In the genomic region with DNA sequence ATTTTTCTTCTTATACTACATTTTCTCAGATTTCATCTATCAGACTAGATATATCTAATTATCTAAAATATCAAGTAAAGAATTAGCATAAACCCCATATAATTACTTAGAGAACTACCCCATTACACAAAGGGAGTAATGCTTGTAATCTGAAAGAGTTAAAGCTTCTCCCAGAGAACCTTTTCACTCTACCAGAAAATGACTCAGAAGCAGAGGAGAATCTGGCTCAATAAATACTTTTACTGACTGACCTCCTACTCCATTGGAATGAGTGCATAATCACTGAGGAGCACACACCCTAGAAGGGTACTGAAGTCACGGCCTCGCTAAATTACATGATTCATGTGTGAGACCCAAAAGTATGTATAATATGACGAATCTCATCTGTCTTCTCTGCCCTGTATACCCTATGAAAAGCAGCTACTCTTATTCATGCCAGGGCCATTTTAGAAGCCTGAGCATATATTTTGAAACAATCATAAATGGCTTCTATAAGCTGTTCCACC, we compare ENCODE assay signal across 8 cellular contexts. TPM values are rescaled to one million over a fixed set of nuclear protein-coding genes. Genes with fewer than 3 reads are reported as not detected.
DNase-seq lines count a peak whose midpoint lies in the region; ATAC-seq and TF ChIP-seq lines count a peak whose summit lies in the region.

No MANE protein-coding gene starts in this region.

- H3K4me1 ChIP-seq in sigmoid colon = peaks cover 0 to 72% (median 60%) of the 10 kb centered on the region in 4 donors

- TF ChIP-seq EP300 in sigmoid colon (IDR thresholded peaks at IDR 0.05) = no peak

- WGBS in sigmoid colon, 2 donors = 36 to 48% methylated on average over 3 of the region's 3 CpGs

- no peaks in the 10 kb centered on the region for H3K27me3 Mint-ChIP-seq in T-helper 17 cell

- no peak for TF ChIP-seq POLR2A in sigmoid colon (IDR thresholded peaks at IDR 0.05)

- peaks cover 2% of the 10 kb centered on the region for H3K4me1 Mint-ChIP-seq in T-helper 17 cell

- peak; percentile 73 for DNase-seq in DMS 273 treated with DMSO at 0.1 percent for 48 hours (lab: John Stamatoyannopoulos, UW)
- no peak for DNase-seq in SK-N-MC (ENCODE audit: low read depth, low spot score)
- peak; percentile 94 to 97 for DNase-seq in foreskin fibroblast
- no peak for DNase-seq in sigmoid colon
- DNase-seq in posterior cingulate gyrus = no peak
- DNase-seq in NCI-H774 (lab: John Stamatoyannopoulos, UW) = no peak
- DNase-seq in T-helper 17 cell = no peak

- peak overlapping the region; percentile 59 for H3K9ac ChIP-seq in SK-N-MC (ENCODE audit: insufficient read length)

- H3K9me3 ChIP-seq in SK-N-MC (ENCODE audit: low read depth, low read length) = no peaks in the 10 kb centered on the region
- no peaks in the 10 kb centered on the region for H3K9me3 ChIP-seq in sigmoid colon
- H3K9me3 ChIP-seq in T-helper 17 cell (ENCODE audit: control insufficient read depth, low read length, poor library complexity, severe bottlenecking) = no peaks in the 10 kb centered on the region

- peaks cover under 1% of the 10 kb centered on the region for H3K36me3 Mint-ChIP-seq in T-helper 17 cell (ENCODE audit: low read depth)

- peak overlapping the region; percentile 34 for H3K4me3 ChIP-seq in SK-N-MC
- H3K4me3 ChIP-seq in foreskin fibroblast (ENCODE audit: low read depth in 1 of 2, low read length in 2 of 2) = peak overlapping the region in 1 of 2 donors; percentile 25
- no peak overlapping the region for H3K4me3 ChIP-seq in sigmoid colon

- intact Hi-C loops in sigmoid colon (cut with DNase I) = no loop called here
- intact Hi-C loops in posterior cingulate gyrus (cut with DNase I) = no loop called here

- no peak overlapping the region for H3K27ac Mint-ChIP-seq in T-helper 17 cell

- TF ChIP-seq CTCF in foreskin fibroblast (IDR thresholded peaks at IDR 0.05; ENCODE audit: low read depth, low read length) = no peak
- no peak for TF ChIP-seq CTCF in sigmoid colon (IDR thresholded peaks at IDR 0.05)

- H3K36me3 ChIP-seq in SK-N-MC (ENCODE audit: insufficient read depth, low read length) (no peaks in the 10 kb centered on the region), sigmoid colon (no peaks in the 10 kb centered on the region)

- H3K27me3 ChIP-seq in sigmoid colon = no peaks in the 10 kb centered on the region

- H3K27ac ChIP-seq in SK-N-MC (peak overlapping the region; percentile 88), sigmoid colon (peak overlapping the region; percentile 61 to 83 (median 78))

- ATAC-seq in GM19324 (IDR thresholded peaks at IDR 0.05; ENCODE audit: low FRiP score, unreplicated experiment) = no peak
- no peak for ATAC-seq in T-helper 17 cell

- no peak overlapping the region for H3K4me3 Mint-ChIP-seq in T-helper 17 cell

RNA-seq across cellular contexts. Expression of a gene that starts 32.8 kb away (rescaled TPM):
- 10 to 100 TPM; 15.0 to 21.6 (median 16.0) TPM for total RNA-seq in sigmoid colon
- 10 to 100 TPM; 18.6 to 21.2 (median 19.9) TPM for polyA plus RNA-seq in sigmoid colon
- total RNA-seq in T-helper 17 cell = 1 to 10 TPM; 2.1 to 2.5 TPM

Comparison
In these comparisons a context has a peak if more than half of its experiments do, and no peak if none do; other contexts are left out.
1. DNase-seq: peak in DMS 273 treated with DMSO at 0.1 percent for 48 hours (single experiment) and foreskin fibroblast (2 of 2); none in SK-N-MC (single experiment), sigmoid colon (single experiment), posterior cingulate gyrus (0 of 10), NCI-H774 (single experiment) and T-helper 17 cell (0 of 3).
2. RNA of a gene that starts 32.8 kb away (total RNA-seq): 15.0 to 21.6 TPM in sigmoid colon; 2.1 to 2.5 TPM in T-helper 17 cell; every median in the first group is over 4 times any median in the second.